ENCODE assay signal across 17 cellular contexts in genomic region chr10:22504766-22505165, GRCh38.
DNase-seq lines count a peak whose midpoint lies in the region; TF ChIP-seq lines count a peak whose summit lies in the region.
"Had no signal": no experiment of that assay in that cellular context is flagged by ENCODE, and none has a peak within 500 bp of the region (broad histone marks: within the 10 kb centered on the region; RNA-seq: fewer than 3 reads in every experiment).

No MANE protein-coding gene starts in this region.

- DNase-seq in amniotic epithelial cell (ENCODE audit: low read depth) (peak; percentile 38), fibroblast of villous mesenchyme (ENCODE audit: low read depth) (peak; percentile 71), mesothelial cell of epicardium (ENCODE audit: low spot score in 2 of 2, unreplicated experiment in 2 of 2) (no peak), adrenal gland (no peak), anterior cingulate cortex (lab: John Stamatoyannopoulos, UW) (no peak), NCI-H226 (no peak)
- DNase-seq: Caco-2; CD4-positive, CD25-positive, alpha-beta regulatory T cell; CD8-positive, alpha-beta T cell; DMS153; DND-41; GM23248; H7; HCEC 1CT had no signal

- H3K36me3 Mint-ChIP-seq in mesothelial cell of epicardium, result peaks cover 2% of the 10 kb centered on the region
- H3K36me3 Mint-ChIP-seq: CD4-positive, CD25-positive, alpha-beta regulatory T cell had no signal

- no peaks in the 10 kb centered on the region for H3K4me1 ChIP-seq in adrenal gland (replicated peaks in 1 of 2)
- H3K4me1 ChIP-seq: Caco-2 had no signal

- H3K27ac ChIP-seq in adrenal gland, result no peak overlapping the region
- H3K27ac ChIP-seq: BLaER1, C4-2B, GM23248 had no signal

- H3K4me1 Mint-ChIP-seq in mesothelial cell of epicardium, result peaks cover 53% of the 10 kb centered on the region

- no peaks in the 10 kb centered on the region for H3K36me3 ChIP-seq in adrenal gland (replicated peaks in 1 of 2)
- H3K36me3 ChIP-seq: BLaER1 had no signal

- H3K27me3 ChIP-seq in adrenal gland, result peaks cover 11% of the 10 kb centered on the region
- H3K27me3 ChIP-seq: BLaER1 had no signal

- 63 to 85% (median 80%) methylated on average over 4 of the region's 4 CpGs for WGBS in adrenal gland, 4 donors

- peaks cover 8% of the 10 kb centered on the region for H3K9me3 Mint-ChIP-seq in mesothelial cell of epicardium
- H3K9me3 Mint-ChIP-seq: CD8-positive, alpha-beta T cell had no signal

- TF ChIP-seq POLR2A in adrenal gland (IDR thresholded peaks at IDR 0.05), result no peak

- no peak for TF ChIP-seq CTCF in fibroblast of villous mesenchyme (IDR thresholded peaks at IDR 0.05; ENCODE audit: insufficient read depth, low read depth, low read length)
- no peak for TF ChIP-seq CTCF in mesothelial cell of epicardium (IDR thresholded peaks at IDR 0.05; ENCODE audit: unreplicated experiment)
- TF ChIP-seq CTCF in adrenal gland (IDR thresholded peaks at IDR 0.05), result no peak

- no peak overlapping the region for H3K4me3 Mint-ChIP-seq in mesothelial cell of epicardium
- H3K4me3 Mint-ChIP-seq: B cell; CD4-positive, CD25-positive, alpha-beta regulatory T cell; CD8-positive, alpha-beta T cell had no signal

- intact Hi-C loops in adrenal gland (cut with DNase I), result no loop called here

- no peaks in the 10 kb centered on the region for H3K27me3 Mint-ChIP-seq in mesothelial cell of epicardium (ENCODE audit: low read depth)
- H3K27me3 Mint-ChIP-seq: B cell had no signal

- peak overlapping the region; percentile 37 for H3K27ac Mint-ChIP-seq in mesothelial cell of epicardium
- H3K27ac Mint-ChIP-seq: B cell; CD8-positive, alpha-beta T cell had no signal

- no peak overlapping the region for H3K4me3 ChIP-seq in fibroblast of villous mesenchyme (ENCODE audit: low read depth, low read length)
- no peak overlapping the region for H3K4me3 ChIP-seq in adrenal gland
- H3K4me3 ChIP-seq: BLaER1, GM23248 had no signal

- H3K9me3 ChIP-seq in adrenal gland (replicated peaks in 1 of 3), result no peaks in the 10 kb centered on the region

Comparison
In these comparisons a context has a peak if more than half of its experiments do, and no peak if none do; other contexts are left out.
1. DNase-seq: peak in amniotic epithelial cell (single experiment) and fibroblast of villous mesenchyme (single experiment); none in mesothelial cell of epicardium (0 of 2), adrenal gland (0 of 7), anterior cingulate cortex (0 of 58) and NCI-H226 (single experiment).